ENCODE assay signal across 13 cellular contexts in genomic region chr4:140085062-140085622, GRCh38.
DNase-seq lines count a peak whose midpoint lies in the region; ATAC-seq and TF ChIP-seq lines count a peak whose summit lies in the region.
"Had no signal": no experiment of that assay in that cellular context is flagged by ENCODE, and none has a peak within 500 bp of the region (broad histone marks: within the 10 kb centered on the region; RNA-seq: fewer than 3 reads in every experiment).

No MANE protein-coding gene starts in this region.

- H3K27me3 Mint-ChIP-seq in endothelial cell (ENCODE audit: unreplicated experiment) (peaks cover 1% of the 10 kb centered on the region), nephron progenitor cell (ENCODE audit: low read depth, poor library complexity) (peaks cover 3% of the 10 kb centered on the region)

- H3K9me3 Mint-ChIP-seq in endothelial cell (ENCODE audit: unreplicated experiment), result no peaks in the 10 kb centered on the region
- no peaks in the 10 kb centered on the region for H3K9me3 Mint-ChIP-seq in nephron progenitor cell
- H3K9me3 Mint-ChIP-seq: activated naive CD4-positive, alpha-beta T cell treated with anti-CD3 and anti-CD28 coated beads for 36 hours had no signal

- TF ChIP-seq CTCF in 22Rv1 (IDR thresholded peaks at IDR 0.05) (no peak), endothelial cell (IDR thresholded peaks at IDR 0.05; ENCODE audit: unreplicated experiment) (no peak), nephron progenitor cell (IDR thresholded peaks at IDR 0.05) (no peak)

- H3K4me3 Mint-ChIP-seq in endothelial cell (ENCODE audit: unreplicated experiment) (no peak overlapping the region), nephron progenitor cell (peak overlapping the region; percentile 46)
- H3K4me3 Mint-ChIP-seq: activated naive CD4-positive, alpha-beta T cell treated with anti-CD3 and anti-CD28 coated beads for 36 hours had no signal

- H3K36me3 Mint-ChIP-seq in endothelial cell (ENCODE audit: low read depth, unreplicated experiment) (peaks cover 9% of the 10 kb centered on the region), nephron progenitor cell (ENCODE audit: low read depth) (peaks cover 8% of the 10 kb centered on the region)

- peak overlapping the region; percentile 26; the same call in 1 of the 2 replicates for H3K27ac ChIP-seq in 22Rv1
- H3K27ac ChIP-seq: foreskin keratinocyte had no signal

- peak overlapping the region; percentile 68 for H3K27ac Mint-ChIP-seq in endothelial cell (ENCODE audit: unreplicated experiment)
- peak overlapping the region; percentile 95 for H3K27ac Mint-ChIP-seq in nephron progenitor cell
- H3K27ac Mint-ChIP-seq: activated naive CD4-positive, alpha-beta T cell treated with anti-CD3 and anti-CD28 coated beads for 36 hours had no signal

- DNase-seq in LoVo (ENCODE audit: low spot score) (peak; percentile 73), endothelial cell (ENCODE audit: low spot score) (no peak), nephron progenitor cell (no peak), NCI-H748 treated with DMSO at 0.1 percent for 48 hours (lab: John Stamatoyannopoulos, UW) (no peak), SIG-M5 (lab: John Stamatoyannopoulos, UW) (no peak)
- DNase-seq: activated naive CD4-positive, alpha-beta T cell treated with anti-CD3 and anti-CD28 coated beads for 36 hours; foreskin keratinocyte; HCEC 1CT; NCI-H187; substantia nigra had no signal

- H3K4me1 Mint-ChIP-seq in endothelial cell (ENCODE audit: unreplicated experiment) (peaks cover 69% of the 10 kb centered on the region), nephron progenitor cell (peaks cover 83% of the 10 kb centered on the region)

- ATAC-seq in GM18517 (IDR thresholded peaks at IDR 0.05; ENCODE audit: unreplicated experiment) (no peak), HG03025 (IDR thresholded peaks at IDR 0.05; ENCODE audit: low FRiP score, unreplicated experiment) (no peak)
- ATAC-seq: foreskin keratinocyte had no signal
